Comparison of ENCODE assay signal across 8 cellular contexts in genomic region chr3:196317702-196318467, GRCh38. TPM values are rescaled to one million over a fixed set of nuclear protein-coding genes. Genes with fewer than 3 reads are reported as not detected.
DNase-seq lines count a peak whose midpoint lies in the region; ATAC-seq and TF ChIP-seq lines count a peak whose summit lies in the region.

Gene DYNLT2B, minus strand, starts transcription at chr3:196318240. Its CDS starts 88 bp downstream, at chr3:196318152.

- H3K9ac ChIP-seq in BLaER1 (peak within 1 kb of the TSS; percentile 83), liver (ENCODE audit: low read depth in 1 of 2, low read length in 2 of 2) (peak within 1 kb of the TSS; percentile 59 to 81)

- WGBS in liver = under 1% methylated on average over 90 of the region's 90 CpGs

- H3K36me3 Mint-ChIP-seq in activated CD4-positive, alpha-beta T cell treated with anti-CD3 and anti-CD28 coated beads, Interleukin-2, amount 10 ng/mL, durations not matched to agents 7 days and 5 days (ENCODE audit: low read depth) = peaks cover 7% of the 10 kb centered on the region

- POLR2A ChIA-PET in activated CD4-positive, alpha-beta T cell treated with anti-CD3 and anti-CD28 coated beads, Interleukin-2, amount 10 ng/mL, durations not matched to agents 7 days and 5 days (lab: Charles Lee) = interaction anchor here (0.6 to 0.7 kb wide), 2 partner anchors 97 to 551 kb away, joined by 3 read pairs; no protein-coding TSS in a partner anchor

- H3K27me3 ChIP-seq in BLaER1 (no peaks in the 10 kb centered on the region), liver (ENCODE audit: control insufficient read depth in 4 of 4, insufficient read depth in 4 of 4, low read length in 3 of 4) (no peaks in the 10 kb centered on the region)

- H3K27me3 Mint-ChIP-seq in activated CD4-positive, alpha-beta T cell treated with anti-CD3 and anti-CD28 coated beads, Interleukin-2, amount 10 ng/mL, durations not matched to agents 7 days and 5 days = no peaks in the 10 kb centered on the region

- DNase-seq in GM19240 (ENCODE audit: insufficient read length, low spot score) (peak; percentile 94), NCI-H526 (lab: John Stamatoyannopoulos, UW) (peak; percentile 84 to 94), dedifferentiated amniotic fluid mesenchymal stem cell (ENCODE audit: extremely low spot score) (peak; percentile 83)
- DNase-seq in activated CD4-positive, alpha-beta T cell treated with anti-CD3 and anti-CD28 coated beads, Interleukin-2, amount 10 ng/mL, durations not matched to agents 7 days and 5 days = peak; percentile 88
- peak; percentile 86 for DNase-seq in stimulated activated CD4-positive, alpha-beta T cell treated with anti-CD3 and anti-CD28 coated beads, Interleukin-4, amount 100 ng/mL, for 1 hour

- H3K27ac Mint-ChIP-seq in activated CD4-positive, alpha-beta T cell treated with anti-CD3 and anti-CD28 coated beads, Interleukin-2, amount 10 ng/mL, durations not matched to agents 7 days and 5 days = peak within 1 kb of the TSS; percentile 99

- H3K4me3 ChIP-seq in BLaER1 (peak within 1 kb of the TSS; percentile 91), liver (ENCODE audit: low read depth in 1 of 3, low read length in 3 of 3) (peak within 1 kb of the TSS; percentile 71 to 97 (median 97))

- peaks cover 3% of the 10 kb centered on the region; the same call in 1 of the 2 replicates for H3K36me3 ChIP-seq in BLaER1
- H3K36me3 ChIP-seq in liver (ENCODE audit: control insufficient read depth in 4 of 4, insufficient read depth in 3 of 4, low read depth in 1 of 4, low read length in 3 of 4) = no peaks in the 10 kb centered on the region

- peak in 1 of 2 donors; percentile 15 for TF ChIP-seq RAD21 in liver (IDR thresholded peaks at IDR 0.05)

- H3K4me1 ChIP-seq in BLaER1 = peaks cover 18% of the 10 kb centered on the region
- peaks cover 0 to 8% (median 2%) of the 10 kb centered on the region in 4 donors for H3K4me1 ChIP-seq in liver (ENCODE audit: control insufficient read depth in 4 of 4, insufficient read depth in 4 of 4, low read length in 3 of 4)

- no peaks in the 10 kb centered on the region for H3K9me3 Mint-ChIP-seq in activated CD4-positive, alpha-beta T cell treated with anti-CD3 and anti-CD28 coated beads, Interleukin-2, amount 10 ng/mL, durations not matched to agents 7 days and 5 days

- H3K9me3 ChIP-seq in BLaER1 (no peaks in the 10 kb centered on the region), liver (ENCODE audit: control insufficient read depth in 4 of 4, low read length in 3 of 4) (no peaks in the 10 kb centered on the region)

- CTCF ChIA-PET in activated CD4-positive, alpha-beta T cell treated with anti-CD3 and anti-CD28 coated beads, Interleukin-2, amount 10 ng/mL, durations not matched to agents 7 days and 5 days (lab: Charles Lee) = interaction anchor here (0.7 to 2.2 kb wide), 6 partner anchors 15 to 211 kb away, joined by 3 to 13 read pairs (median 3); no protein-coding TSS in a partner anchor

- TF ChIP-seq CTCF in liver (IDR thresholded peaks at IDR 0.05; ENCODE audit: low read depth, low read length, missing input control) = no peak

- H3K27ac ChIP-seq in BLaER1 (peak within 1 kb of the TSS; percentile 84), liver (ENCODE audit: low read depth in 1 of 2, low read length in 2 of 2) (peak within 1 kb of the TSS; percentile 87 to 88)

- H4K20me1 ChIP-seq in BLaER1 = no peaks in the 10 kb centered on the region

- peak; percentile 78 for ATAC-seq in HG03457 (IDR thresholded peaks at IDR 0.05; ENCODE audit: unreplicated experiment)

- H3K4me2 ChIP-seq in BLaER1 = peak within 1 kb of the TSS; percentile 81

- peaks cover 24% of the 10 kb centered on the region for H3K4me1 Mint-ChIP-seq in activated CD4-positive, alpha-beta T cell treated with anti-CD3 and anti-CD28 coated beads, Interleukin-2, amount 10 ng/mL, durations not matched to agents 7 days and 5 days

- peak within 1 kb of the TSS; percentile 93 for H3K4me3 Mint-ChIP-seq in activated CD4-positive, alpha-beta T cell treated with anti-CD3 and anti-CD28 coated beads, Interleukin-2, amount 10 ng/mL, durations not matched to agents 7 days and 5 days

TF ChIP-seq in liver, 16 proteins besides CTCF, POLR2A, EP300 and RAD21:
- TF ChIP-seq TAF1 (conservative IDR thresholded peaks at IDR 0.05) (peak; percentile 60), YY1 (IDR thresholded peaks at IDR 0.05) (no peak), GABPA (IDR thresholded peaks at IDR 0.05 in 1 of 2, conservative IDR thresholded peaks at IDR 0.05 in 1 of 2) (peak in 1 of 2 donors; percentile 47), JUND (IDR thresholded peaks at IDR 0.05) (no peak)

RNA-seq across cellular contexts. Expression of gene DYNLT2B, which starts in this region (rescaled TPM):
- total RNA-seq in activated CD4-positive, alpha-beta T cell treated with anti-CD3 and anti-CD28 coated beads, Interleukin-2, amount 10 ng/mL, durations not matched to agents 7 days and 5 days = 10 to 100 TPM; 20.3 to 23.0 TPM
- 1 to 10 TPM; 1.1 to 3.5 TPM for total RNA-seq in liver
- polyA plus RNA-seq in liver = 1 to 10 TPM; 2.4 to 3.7 TPM

Comparison
In these comparisons a context has a peak if more than half of its experiments do, and no peak if none do; other contexts are left out.
1. Peak in every context shown above with its lines: DNase-seq, ATAC-seq, H3K4me3 ChIP-seq and H3K27ac ChIP-seq.
2. RNA of gene DYNLT2B (total RNA-seq): 20.3 to 23.0 TPM in activated CD4-positive, alpha-beta T cell treated with anti-CD3 and anti-CD28 coated beads, Interleukin-2, amount 10 ng/mL, durations not matched to agents 7 days and 5 days; 1.1 to 3.5 TPM in liver; every median in the first group is over 4 times any median in the second.